8 cellular contexts compared by ENCODE assay signal in the genomic region with DNA sequence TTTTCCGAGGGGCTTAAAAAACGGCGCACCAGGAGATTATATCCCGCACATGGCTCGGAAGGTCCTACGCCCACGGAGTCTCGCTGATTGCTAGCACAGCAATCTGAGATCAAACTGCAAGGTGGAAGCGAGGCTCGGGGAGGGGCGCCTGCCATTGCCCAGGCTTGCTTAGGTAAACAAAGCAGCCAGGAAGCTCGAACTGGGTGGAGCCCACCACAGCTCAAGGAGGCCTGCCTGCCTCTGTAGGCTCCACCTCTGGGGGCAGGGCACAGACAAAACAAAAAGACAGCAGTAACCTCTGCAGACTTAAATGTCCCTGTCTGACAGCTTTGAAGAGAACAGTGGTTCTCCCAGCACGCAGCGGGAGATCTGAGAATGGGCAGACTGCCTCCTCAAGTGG.
DNase-seq lines count a peak whose midpoint lies in the region; ATAC-seq and TF ChIP-seq lines count a peak whose summit lies in the region.
"Not testable (repeated sequence)": the region's sequence is repeated elsewhere in the genome, so short reads cannot be mapped to it uniquely, and the experiment has no call there.

No MANE protein-coding gene starts in this region.

- H3K9me3 Mint-ChIP-seq in CD8-positive, alpha-beta T cell: peaks cover 20% of the 10 kb centered on the region
- H3K9me3 Mint-ChIP-seq in T-cell (peaks cover 4 to 29% (median 21%) of the 10 kb centered on the region in 3 donors), osteocyte (ENCODE audit: unreplicated experiment) (peaks cover 27% of the 10 kb centered on the region)
- peaks cover 17% of the 10 kb centered on the region for H3K9me3 Mint-ChIP-seq in activated CD4-positive, alpha-beta T cell treated with anti-CD3 and anti-CD28 coated beads, Interleukin-2, amount 10 ng/mL, durations not matched to agents 24 days and 14 days
- H3K9me3 Mint-ChIP-seq in activated T-helper 1 cell treated with anti-CD3 and anti-CD28 coated beads, Interleukin-12 subunit alpha, Interleukin-12 subunit beta, Interleukin-2, Interleukin-4 antibody, amounts not matched to agents 30 ng/mL and 10 ng/mL and 1 ng/mL, durations not matched to agents 14 hours and 24 hours and 36 hours: peaks cover 31% of the 10 kb centered on the region
- H3K9me3 Mint-ChIP-seq in central memory CD8-positive, alpha-beta T cell: peaks cover 11% of the 10 kb centered on the region

- peak overlapping the region; percentile 57 for H3K27ac Mint-ChIP-seq in CD8-positive, alpha-beta T cell
- peak overlapping the region; percentile 11 to 87 for H3K27ac Mint-ChIP-seq in T-cell
- not testable (repeated sequence) for H3K27ac Mint-ChIP-seq in activated CD4-positive, alpha-beta T cell treated with anti-CD3 and anti-CD28 coated beads, Interleukin-2, amount 10 ng/mL, durations not matched to agents 24 days and 14 days; osteocyte (ENCODE audit: unreplicated experiment)
- peak overlapping the region; percentile 34 for H3K27ac Mint-ChIP-seq in activated T-helper 1 cell treated with anti-CD3 and anti-CD28 coated beads, Interleukin-12 subunit alpha, Interleukin-12 subunit beta, Interleukin-2, Interleukin-4 antibody, amounts not matched to agents 30 ng/mL and 10 ng/mL and 1 ng/mL, durations not matched to agents 14 hours and 24 hours and 36 hours
- peak overlapping the region; percentile 76 for H3K27ac Mint-ChIP-seq in central memory CD8-positive, alpha-beta T cell (ENCODE audit: low read depth)

- H3K4me3 ChIP-seq in CD8-positive, alpha-beta T cell (ENCODE audit: low read depth, low read length): not testable (repeated sequence)

- not testable (repeated sequence) for TF ChIP-seq CTCF in CD8-positive, alpha-beta T cell (IDR thresholded peaks at IDR 0.05); osteocyte (IDR thresholded peaks at IDR 0.05)

- H3K4me1 ChIP-seq in CD8-positive, alpha-beta T cell (ENCODE audit: insufficient read depth, low read length): not testable (repeated sequence)

- intact Hi-C loops in CD8-positive, alpha-beta T cell (cut with DNase I, micrococcal nuclease); activated CD4-positive, alpha-beta T cell treated with anti-CD3 and anti-CD28 coated beads, Interleukin-2, amount 10 ng/mL, durations not matched to agents 24 days and 14 days (cut with micrococcal nuclease); activated T-helper 1 cell treated with anti-CD3 and anti-CD28 coated beads, Interleukin-12 subunit alpha, Interleukin-12 subunit beta, Interleukin-2, Interleukin-4 antibody, amounts not matched to agents 30 ng/mL and 10 ng/mL and 1 ng/mL, durations not matched to agents 14 hours and 24 hours and 36 hours (cut with micrococcal nuclease): not testable (repeated sequence)

- not testable (repeated sequence) for H3K36me3 Mint-ChIP-seq in CD8-positive, alpha-beta T cell; central memory CD8-positive, alpha-beta T cell (ENCODE audit: insufficient read depth); osteocyte (ENCODE audit: unreplicated experiment)
- peaks cover 26% of the 10 kb centered on the region for H3K36me3 Mint-ChIP-seq in T-cell
- H3K36me3 Mint-ChIP-seq in activated CD4-positive, alpha-beta T cell treated with anti-CD3 and anti-CD28 coated beads, Interleukin-2, amount 10 ng/mL, durations not matched to agents 24 days and 14 days (ENCODE audit: low read depth): peaks cover 27% of the 10 kb centered on the region
- peaks cover 39% of the 10 kb centered on the region for H3K36me3 Mint-ChIP-seq in activated T-helper 1 cell treated with anti-CD3 and anti-CD28 coated beads, Interleukin-12 subunit alpha, Interleukin-12 subunit beta, Interleukin-2, Interleukin-4 antibody, amounts not matched to agents 30 ng/mL and 10 ng/mL and 1 ng/mL, durations not matched to agents 14 hours and 24 hours and 36 hours (ENCODE audit: low read depth)

- not testable (repeated sequence) for H3K27ac ChIP-seq in CD8-positive, alpha-beta T cell (ENCODE audit: low read depth, low read length)

- H3K4me3 Mint-ChIP-seq in CD8-positive, alpha-beta T cell: peak overlapping the region; percentile 51
- H3K4me3 Mint-ChIP-seq in T-cell: peak overlapping the region in 2 of 3 donors; percentile 54 to 62
- H3K4me3 Mint-ChIP-seq in activated CD4-positive, alpha-beta T cell treated with anti-CD3 and anti-CD28 coated beads, Interleukin-2, amount 10 ng/mL, durations not matched to agents 24 days and 14 days: peak overlapping the region; percentile 41
- peak overlapping the region; percentile 7 for H3K4me3 Mint-ChIP-seq in activated T-helper 1 cell treated with anti-CD3 and anti-CD28 coated beads, Interleukin-12 subunit alpha, Interleukin-12 subunit beta, Interleukin-2, Interleukin-4 antibody, amounts not matched to agents 30 ng/mL and 10 ng/mL and 1 ng/mL, durations not matched to agents 14 hours and 24 hours and 36 hours
- H3K4me3 Mint-ChIP-seq in central memory CD8-positive, alpha-beta T cell: peak overlapping the region; percentile 70
- not testable (repeated sequence) for H3K4me3 Mint-ChIP-seq in osteocyte (ENCODE audit: unreplicated experiment)

- not testable (repeated sequence) for H3K36me3 ChIP-seq in CD8-positive, alpha-beta T cell (ENCODE audit: insufficient read depth, low read length)

- H3K27me3 Mint-ChIP-seq in CD8-positive, alpha-beta T cell (ENCODE audit: low read depth); T-cell; activated CD4-positive, alpha-beta T cell treated with anti-CD3 and anti-CD28 coated beads, Interleukin-2, amount 10 ng/mL, durations not matched to agents 24 days and 14 days; activated T-helper 1 cell treated with anti-CD3 and anti-CD28 coated beads, Interleukin-12 subunit alpha, Interleukin-12 subunit beta, Interleukin-2, Interleukin-4 antibody, amounts not matched to agents 30 ng/mL and 10 ng/mL and 1 ng/mL, durations not matched to agents 14 hours and 24 hours and 36 hours (ENCODE audit: insufficient read depth); central memory CD8-positive, alpha-beta T cell; osteocyte (ENCODE audit: unreplicated experiment): not testable (repeated sequence)

- H3K27me3 ChIP-seq in CD8-positive, alpha-beta T cell (ENCODE audit: insufficient read depth, low read length): not testable (repeated sequence)

- POLR2A ChIA-PET in CD8-positive, alpha-beta T cell (lab: Charles Lee); T-cell (lab: Charles Lee): not testable (repeated sequence)

- DNase-seq in CD8-positive, alpha-beta T cell: peak in 3 of 7 experiments; percentile 15 to 51 (median 51)
- DNase-seq in HT-29 (ENCODE audit: low spot score): peak; percentile 42
- DNase-seq in T-cell: peak in 23 of 34 experiments; percentile 2 to 31 (median 13)
- peak; percentile 76 for DNase-seq in activated CD4-positive, alpha-beta T cell treated with anti-CD3 and anti-CD28 coated beads, Interleukin-2, amount 10 ng/mL, durations not matched to agents 24 days and 14 days
- DNase-seq in activated T-helper 1 cell treated with anti-CD3 and anti-CD28 coated beads, Interleukin-12 subunit alpha, Interleukin-12 subunit beta, Interleukin-2, Interleukin-4 antibody, amounts not matched to agents 30 ng/mL and 10 ng/mL and 1 ng/mL, durations not matched to agents 14 hours and 24 hours and 36 hours (ENCODE audit: low spot score): peak; percentile 17
- peak; percentile 12 for DNase-seq in activated effector memory CD4-positive, alpha-beta T cell treated with Interleukin-2 at 50 U/mL for 16 hours
- peak in 1 of 2 donors; percentile 21 for DNase-seq in central memory CD8-positive, alpha-beta T cell (ENCODE audit: low spot score in 2 of 2)
- peak; percentile 69 for DNase-seq in osteocyte (ENCODE audit: extremely low spot score, unreplicated experiment)

- peaks cover 20% of the 10 kb centered on the region for H3K4me1 Mint-ChIP-seq in CD8-positive, alpha-beta T cell (ENCODE audit: low read depth)
- H3K4me1 Mint-ChIP-seq in T-cell: peaks cover 26 to 44% (median 36%) of the 10 kb centered on the region in 3 donors
- peaks cover 32% of the 10 kb centered on the region for H3K4me1 Mint-ChIP-seq in activated CD4-positive, alpha-beta T cell treated with anti-CD3 and anti-CD28 coated beads, Interleukin-2, amount 10 ng/mL, durations not matched to agents 24 days and 14 days
- peaks cover 50% of the 10 kb centered on the region for H3K4me1 Mint-ChIP-seq in activated T-helper 1 cell treated with anti-CD3 and anti-CD28 coated beads, Interleukin-12 subunit alpha, Interleukin-12 subunit beta, Interleukin-2, Interleukin-4 antibody, amounts not matched to agents 30 ng/mL and 10 ng/mL and 1 ng/mL, durations not matched to agents 14 hours and 24 hours and 36 hours (ENCODE audit: low read depth)
- H3K4me1 Mint-ChIP-seq in central memory CD8-positive, alpha-beta T cell: peaks cover 42% of the 10 kb centered on the region
- H3K4me1 Mint-ChIP-seq in osteocyte (ENCODE audit: unreplicated experiment): not testable (repeated sequence)

- ATAC-seq in CD8-positive, alpha-beta T cell; T-cell (replicated peaks in 1 of 4); central memory CD8-positive, alpha-beta T cell (replicated peaks; ENCODE audit: extremely low read depth, poor library complexity, severe bottlenecking): not testable (repeated sequence)

- not testable (repeated sequence) for H3K9me3 ChIP-seq in CD8-positive, alpha-beta T cell (ENCODE audit: low read length)

- CTCF ChIA-PET in CD8-positive, alpha-beta T cell (lab: Charles Lee): interaction anchor here (1.8 kb wide), 1 partner anchor 13 kb away, joined by 4 read pairs; no protein-coding TSS in a partner anchor
- CTCF ChIA-PET in T-cell (lab: Charles Lee): not testable (repeated sequence)
